ENCODE assay signal across 8 cellular contexts in genomic region chr16:88785106-88785924, GRCh38. TPM values are rescaled to one million over a fixed set of nuclear protein-coding genes. Genes with fewer than 3 reads are reported as not detected.
A peak's percentile ranks its signal among the peaks of the same experiment; 100 is the strongest.
DNase-seq lines count a peak whose midpoint lies in the region; ATAC-seq and TF ChIP-seq lines count a peak whose summit lies in the region.

TSS of gene PIEZO1 (minus strand) at chr16:88785220. CDS start at chr16:88784964, 256 bp downstream.

- H4K91ac ChIP-seq in trophoblast cell (ENCODE audit: low read depth, low read length), result peak within 1 kb of the TSS; percentile 96

- DNase-seq in CD1c-positive myeloid dendritic cell (ENCODE audit: extremely low spot score) (peak; percentile 84), HAP-1 (ENCODE audit: low spot score in 2 of 2) (peak; percentile 35 to 78), SK-N-MC (ENCODE audit: low read depth, low spot score) (no peak), cardiac septum (ENCODE audit: low spot score) (peak; percentile 91), trophoblast cell (peak in 1 of 2 donors; percentile 66), uterus (peak; percentile 76 to 80)
- DNase-seq in activated naive CD8-positive, alpha-beta T cell treated with anti-CD3 and anti-CD28 coated beads for 36 hours, result peak; percentile 79

- H3K79me2 ChIP-seq in trophoblast cell (ENCODE audit: control insufficient read depth, insufficient read depth, low read length, poor library complexity), result peaks cover 21% of the 10 kb centered on the region

- H3K9me3 Mint-ChIP-seq in activated naive CD8-positive, alpha-beta T cell treated with anti-CD3 and anti-CD28 coated beads for 36 hours, result no peaks in the 10 kb centered on the region

- peak; percentile 27 to 62 for TF ChIP-seq POLR2A in uterus (IDR thresholded peaks at IDR 0.05)

- H2BK12ac ChIP-seq in trophoblast cell (ENCODE audit: low read length), result peak within 1 kb of the TSS; percentile 52

- in situ Hi-C loops in HAP-1 (cut with MboI; ENCODE audit: low sequenced_read_pairs), result no loop called here

- H3K4me3 ChIP-seq in HAP-1 (peak within 1 kb of the TSS; percentile 62), SK-N-MC (peak within 1 kb of the TSS; percentile 80), trophoblast cell (ENCODE audit: low read depth, low read length) (peak within 1 kb of the TSS; percentile 86), uterus (peak within 1 kb of the TSS; percentile 44 to 97)

- no peaks in the 10 kb centered on the region for H3K9me3 ChIP-seq in HAP-1
- no peaks in the 10 kb centered on the region for H3K9me3 ChIP-seq in SK-N-MC (ENCODE audit: low read depth, low read length)
- no peaks in the 10 kb centered on the region for H3K9me3 ChIP-seq in trophoblast cell (ENCODE audit: insufficient read depth, low read depth, low read length)
- no peaks in the 10 kb centered on the region for H3K9me3 ChIP-seq in uterus

- peaks cover 20% of the 10 kb centered on the region for H3K79me1 ChIP-seq in trophoblast cell (ENCODE audit: low read length)

- H2AK5ac ChIP-seq in trophoblast cell (ENCODE audit: low read length), result peak within 1 kb of the TSS; percentile 90

- H2AFZ ChIP-seq in trophoblast cell (ENCODE audit: insufficient read depth, low read length, poor library complexity), result peak within 1 kb of the TSS; percentile 67

- H3K4me1 ChIP-seq in HAP-1, result peaks cover 12% of the 10 kb centered on the region
- H3K4me1 ChIP-seq in trophoblast cell (ENCODE audit: control insufficient read depth in 1 of 2, insufficient read depth in 2 of 2, low read length in 2 of 2), result peaks cover 29 to 31% of the 10 kb centered on the region in 2 experiments
- no peaks in the 10 kb centered on the region for H3K4me1 ChIP-seq in uterus

- peak within 1 kb of the TSS; percentile 86 for H3K4me3 Mint-ChIP-seq in activated naive CD8-positive, alpha-beta T cell treated with anti-CD3 and anti-CD28 coated beads for 36 hours

- peak within 1 kb of the TSS; percentile 94 for H3K18ac ChIP-seq in trophoblast cell (ENCODE audit: low read length)

- H3K4me1 Mint-ChIP-seq in activated naive CD8-positive, alpha-beta T cell treated with anti-CD3 and anti-CD28 coated beads for 36 hours, result peaks cover 44% of the 10 kb centered on the region

- no peaks in the 10 kb centered on the region for H3K27me3 Mint-ChIP-seq in activated naive CD8-positive, alpha-beta T cell treated with anti-CD3 and anti-CD28 coated beads for 36 hours

- H4K12ac ChIP-seq in trophoblast cell (ENCODE audit: low read depth, low read length), result peak within 1 kb of the TSS; percentile 91

- TF ChIP-seq CTCF in uterus (IDR thresholded peaks at IDR 0.05), result peak; percentile 81 to 98 (median 96)

- no CpG with 5 or more reads among the region's 110 CpGs for WGBS in trophoblast cell (ENCODE audit: extremely low coverage, insufficient coverage, insufficient read length)

- peak within 1 kb of the TSS; percentile 84 for H3K27ac Mint-ChIP-seq in activated naive CD8-positive, alpha-beta T cell treated with anti-CD3 and anti-CD28 coated beads for 36 hours

- no peak for ATAC-seq in GM18870 (IDR thresholded peaks at IDR 0.05; ENCODE audit: unreplicated experiment)

- peak within 1 kb of the TSS; percentile 94 for H3K14ac ChIP-seq in trophoblast cell (ENCODE audit: low read length)

- H4K8ac ChIP-seq in trophoblast cell (ENCODE audit: low read depth, low read length), result peak within 1 kb of the TSS; percentile 91

- peak within 1 kb of the TSS; percentile 93 for H2BK5ac ChIP-seq in trophoblast cell (ENCODE audit: low read depth, low read length, poor library complexity)

- no peaks in the 10 kb centered on the region for H3K36me3 Mint-ChIP-seq in activated naive CD8-positive, alpha-beta T cell treated with anti-CD3 and anti-CD28 coated beads for 36 hours

- H2BK120ac ChIP-seq in trophoblast cell (ENCODE audit: insufficient read depth, low read length, poor library complexity), result peak within 1 kb of the TSS; percentile 95

- H3K23ac ChIP-seq in trophoblast cell (ENCODE audit: low read length), result no peak within 1 kb of the TSS

- H3K27me3 ChIP-seq in HAP-1 (ENCODE audit: low read depth), result no peaks in the 10 kb centered on the region
- H3K27me3 ChIP-seq in trophoblast cell (ENCODE audit: insufficient read depth, low read length), result no peaks in the 10 kb centered on the region
- no peaks in the 10 kb centered on the region for H3K27me3 ChIP-seq in uterus

- H3K27ac ChIP-seq in SK-N-MC, result peak within 1 kb of the TSS; percentile 83
- H3K27ac ChIP-seq in trophoblast cell (ENCODE audit: low read depth, low read length), result peak within 1 kb of the TSS; percentile 84
- peak within 1 kb of the TSS; percentile 82 to 97 for H3K27ac ChIP-seq in uterus

- intact Hi-C loops in cardiac septum (cut with DNase I) (loop anchor here (1.0 kb wide), 1 partner anchor 42 kb away; no protein-coding TSS in a partner anchor), uterus (cut with DNase I; ENCODE audit: low total_unique reads) (loop anchor here (5.0 kb wide), 1 partner anchor 43 kb away; no protein-coding TSS in a partner anchor)

- H3K4ac ChIP-seq in trophoblast cell (ENCODE audit: low read depth, low read length), result peak within 1 kb of the TSS; percentile 92

- peaks cover 9% of the 10 kb centered on the region for H3K36me3 ChIP-seq in HAP-1 (replicated peaks)
- no peaks in the 10 kb centered on the region for H3K36me3 ChIP-seq in SK-N-MC (ENCODE audit: insufficient read depth, low read length)
- H3K36me3 ChIP-seq in trophoblast cell (ENCODE audit: control insufficient read depth in 1 of 2, insufficient read depth in 2 of 2, low read length in 2 of 2), result no peaks in the 10 kb centered on the region
- no peaks in the 10 kb centered on the region for H3K36me3 ChIP-seq in uterus

- H3K9ac ChIP-seq in SK-N-MC (ENCODE audit: insufficient read length) (peak within 1 kb of the TSS; percentile 79), trophoblast cell (ENCODE audit: low read length) (peak within 1 kb of the TSS; percentile 65)

- peak within 1 kb of the TSS; percentile 89 for H3K4me2 ChIP-seq in trophoblast cell (ENCODE audit: low read length)

RNA-seq across cellular contexts. Expression of gene PIEZO1, which starts in this region (rescaled TPM):
- total RNA-seq in activated naive CD8-positive, alpha-beta T cell treated with anti-CD3 and anti-CD28 coated beads for 36 hours, result 10 to 100 TPM; 86.7 to 87.0 TPM
- total RNA-seq in cardiac septum (20.4 TPM), uterus (100 to 1,000 TPM in 2 of 4 donors, 10 to 100 TPM in 2; 62.3 to 161 (median 123) TPM)
- 77.3 and 84.7 TPM in 2 replicates for polyA plus RNA-seq in trophoblast cell (2013)
